Comparison of ENCODE assay signal across 6 cellular contexts in the genomic region with DNA sequence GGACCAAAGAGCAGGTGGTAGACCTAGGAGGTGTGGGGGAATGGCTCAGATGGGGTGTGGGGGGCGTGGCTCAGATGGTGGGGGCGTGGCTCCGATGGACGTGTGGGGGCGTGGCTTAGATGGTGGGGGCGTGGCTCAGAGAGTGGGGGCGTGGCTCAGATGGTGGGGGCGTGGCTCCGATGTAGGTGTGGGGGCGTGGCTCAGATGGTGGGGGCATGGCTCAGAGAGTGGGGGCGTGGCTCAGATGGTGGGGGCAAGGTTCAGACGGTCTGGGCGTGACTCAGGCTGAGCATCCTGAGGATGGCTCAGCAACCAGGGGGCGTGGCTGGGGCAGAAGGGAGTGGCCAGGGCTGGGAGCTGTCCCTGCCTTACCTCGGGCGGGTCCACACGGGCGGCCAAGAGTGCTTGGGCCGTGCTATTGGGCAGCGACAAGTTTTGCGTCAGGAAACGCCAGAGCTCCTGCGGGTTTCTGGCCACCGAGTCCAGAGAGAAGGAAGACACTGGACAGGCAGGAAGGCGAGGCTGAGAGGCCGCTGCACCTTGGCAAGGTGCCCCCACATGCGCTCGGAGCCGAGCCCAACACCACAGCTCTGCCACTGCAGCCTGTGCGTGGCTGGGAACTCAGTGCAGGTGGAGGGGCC. TPM values are rescaled to one million over a fixed set of nuclear protein-coding genes. Genes with fewer than 3 reads are reported as not detected.
DNase-seq lines count a peak whose midpoint lies in the region; FAIRE-seq lines count a peak whose summit lies in the region.

No MANE protein-coding gene starts in this region.

- no peak overlapping the region for H2BK12ac ChIP-seq in trophoblast cell (ENCODE audit: low read length)

- peak; percentile 77 for FAIRE-seq in GM19239 (lab: Jason Lieb, UNC)

- H3K4me1 ChIP-seq in SJCRH30: peaks cover 30% of the 10 kb centered on the region
- H3K4me1 ChIP-seq in trophoblast cell (ENCODE audit: control insufficient read depth in 1 of 2, insufficient read depth in 2 of 2, low read length in 2 of 2): no peaks in the 10 kb centered on the region

- no peak overlapping the region for H3K4ac ChIP-seq in trophoblast cell (ENCODE audit: low read depth, low read length)

- H4K8ac ChIP-seq in trophoblast cell (ENCODE audit: low read depth, low read length): no peak overlapping the region

- H4K12ac ChIP-seq in trophoblast cell (ENCODE audit: low read depth, low read length): no peak overlapping the region

- H2BK5ac ChIP-seq in trophoblast cell (ENCODE audit: low read depth, low read length, poor library complexity): no peak overlapping the region

- no peak overlapping the region for H3K14ac ChIP-seq in trophoblast cell (ENCODE audit: low read length)

- H3K36me3 ChIP-seq in SJCRH30: no peaks in the 10 kb centered on the region
- no peaks in the 10 kb centered on the region for H3K36me3 ChIP-seq in trophoblast cell (ENCODE audit: control insufficient read depth in 1 of 2, insufficient read depth in 2 of 2, low read length in 2 of 2)

- H3K4me2 ChIP-seq in trophoblast cell (ENCODE audit: low read length): no peak overlapping the region

- H3K23ac ChIP-seq in trophoblast cell (ENCODE audit: low read length): no peak overlapping the region

- DNase-seq in GM19239 (ENCODE audit: insufficient read length, low spot score): no peak
- DNase-seq in SJCRH30: peak; percentile 67 to 75
- DNase-seq in T47D (ENCODE audit: low read depth in 1 of 2, low spot score in 1 of 2): peak; percentile 94 to 100
- peak; percentile 83 to 86 for DNase-seq in trophoblast cell
- DNase-seq in DMS114 treated with DMSO at 0.1 percent for 48 hours (lab: John Stamatoyannopoulos, UW; ENCODE audit: unreplicated experiment): no peak
- DNase-seq in ureter (ENCODE audit: low spot score): no peak

- in situ Hi-C loops in T47D (cut with HindIII; ENCODE audit: low pct_unique_long_range_greater_than_20kb, low sequenced_read_pairs): no loop called here

- H3K79me2 ChIP-seq in trophoblast cell (ENCODE audit: control insufficient read depth, insufficient read depth, low read length, poor library complexity): no peaks in the 10 kb centered on the region

- no peaks in the 10 kb centered on the region for H3K9me3 ChIP-seq in SJCRH30 (replicated peaks)
- peaks cover 6% of the 10 kb centered on the region for H3K9me3 ChIP-seq in trophoblast cell (ENCODE audit: insufficient read depth, low read depth, low read length)

- H2AK5ac ChIP-seq in trophoblast cell (ENCODE audit: low read length): no peak overlapping the region

- H4K91ac ChIP-seq in trophoblast cell (ENCODE audit: low read depth, low read length): no peak overlapping the region

- H3K79me1 ChIP-seq in trophoblast cell (ENCODE audit: low read length): no peaks in the 10 kb centered on the region

- no peak overlapping the region for H3K4me3 ChIP-seq in SJCRH30
- H3K4me3 ChIP-seq in trophoblast cell (ENCODE audit: low read depth, low read length): peak overlapping the region; percentile 2

- no CpG with 5 or more reads among the region's 30 CpGs for WGBS in trophoblast cell (ENCODE audit: extremely low coverage, insufficient coverage, insufficient read length)

- no peak overlapping the region for H3K9ac ChIP-seq in trophoblast cell (ENCODE audit: low read length)

- no peak overlapping the region for H2AFZ ChIP-seq in trophoblast cell (ENCODE audit: insufficient read depth, low read length, poor library complexity)

- H3K27me3 ChIP-seq in SJCRH30 (peaks cover 9% of the 10 kb centered on the region), trophoblast cell (ENCODE audit: insufficient read depth, low read length) (peaks cover 4% of the 10 kb centered on the region)

- no peak overlapping the region for H2BK120ac ChIP-seq in trophoblast cell (ENCODE audit: insufficient read depth, low read length, poor library complexity)

- H3K27ac ChIP-seq in SJCRH30 (no peak overlapping the region), trophoblast cell (ENCODE audit: low read depth, low read length) (no peak overlapping the region)

- H3K18ac ChIP-seq in trophoblast cell (ENCODE audit: low read length): no peak overlapping the region

RNA-seq across cellular contexts. Expression of a gene that starts 5.9 kb away (rescaled TPM):
- 4.0 and 4.6 TPM in 2 replicates for total RNA-seq in SJCRH30 (2014; rRNA removed; shearing (Covaris generic))
- polyA plus RNA-seq in trophoblast cell (2013): 6.9 and 7.1 TPM in 2 replicates
- total RNA-seq in ureter: 25.7 TPM

RNA-seq across cellular contexts. Expression of a gene that starts 9.8 kb away (rescaled TPM):
- not detected in 2 replicates for total RNA-seq in SJCRH30 (2014; rRNA removed; shearing (Covaris generic))
- not detected in 2 replicates for polyA plus RNA-seq in trophoblast cell (2013)
- not detected for total RNA-seq in ureter

RNA-seq across cellular contexts. Expression of a gene that starts 23.9 kb away (rescaled TPM):
- 0.51 and 0.91 TPM in 2 replicates for total RNA-seq in SJCRH30 (2014; rRNA removed; shearing (Covaris generic))
- polyA plus RNA-seq in trophoblast cell (2013): 3.7 and 4.7 TPM in 2 replicates
- total RNA-seq in ureter: 138 TPM

RNA-seq across cellular contexts. Expression of a gene that starts 25.7 kb away (rescaled TPM):
- 0.28 and 0.55 TPM in 2 replicates for total RNA-seq in SJCRH30 (2014; rRNA removed; shearing (Covaris generic))
- polyA plus RNA-seq in trophoblast cell (2013): 116 and 128 TPM in 2 replicates
- total RNA-seq in ureter: 3.6 TPM

RNA-seq across cellular contexts. Expression of a gene that starts 29.9 kb away (rescaled TPM):
- 25.9 and 27.8 TPM in 2 replicates for total RNA-seq in SJCRH30 (2014; rRNA removed; shearing (Covaris generic))
- 85.0 and 88.0 TPM in 2 replicates for polyA plus RNA-seq in trophoblast cell (2013)
- total RNA-seq in ureter: 51.5 TPM

Comparison
In these comparisons a context has a peak if more than half of its experiments do, and no peak if none do; other contexts are left out.
1. DNase-seq: peak in SJCRH30 (2 of 2), T47D (2 of 2) and trophoblast cell (2 of 2); none in GM19239 (single experiment), DMS114 treated with DMSO at 0.1 percent for 48 hours (single experiment) and ureter (single experiment).
2. RNA of a gene that starts 23.9 kb away (total RNA-seq): 138 TPM in ureter (single experiment); 0.51 to 0.91 TPM in SJCRH30; every median in the first group is over 10 times any median in the second.